16 cellular contexts compared by ENCODE assay signal in the genomic region with DNA sequence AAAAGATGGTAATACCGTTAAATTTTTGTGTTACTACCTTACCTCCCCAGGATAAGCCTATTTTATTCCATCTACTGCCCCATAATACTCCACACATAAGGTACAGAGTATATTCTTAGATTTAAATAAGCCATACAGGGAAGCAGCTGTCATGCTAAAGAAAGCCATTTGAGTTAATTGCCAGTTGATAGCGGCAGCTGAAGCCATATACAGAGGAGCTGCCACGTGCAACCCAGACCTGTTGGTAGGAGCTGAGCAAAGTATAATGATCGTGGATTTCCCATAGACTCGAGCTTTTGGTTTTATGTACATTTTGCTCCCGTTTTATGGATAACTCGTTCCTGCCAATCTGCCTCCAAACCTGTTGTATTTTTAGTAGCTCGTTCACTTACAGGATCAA. TPM values are rescaled to one million over a fixed set of nuclear protein-coding genes. Genes with fewer than 3 reads are reported as not detected.
DNase-seq lines count a peak whose midpoint lies in the region; ATAC-seq and TF ChIP-seq lines count a peak whose summit lies in the region.
"Had no signal": no experiment of that assay in that cellular context is flagged by ENCODE, and none has a peak within 500 bp of the region (broad histone marks: within the 10 kb centered on the region; RNA-seq: fewer than 3 reads in every experiment).

No MANE protein-coding gene starts in this region.

- H3K27ac Mint-ChIP-seq in stimulated activated memory B cell treated with anti-CD40 and anti-IgM and Interleukin-4, amounts not matched to agents 10 μg/mL and 1 μg/mL and 100 μg/mL, for 72 hours, result no peak overlapping the region

- H3K27me3 Mint-ChIP-seq in stimulated activated memory B cell treated with anti-CD40 and anti-IgM and Interleukin-4, amounts not matched to agents 10 μg/mL and 1 μg/mL and 100 μg/mL, for 72 hours, result no peaks in the 10 kb centered on the region

- no peaks in the 10 kb centered on the region for H4K20me1 ChIP-seq in neural cell (ENCODE audit: insufficient read depth)

- no peak overlapping the region for H3K9ac ChIP-seq in neural cell (ENCODE audit: low read length)

- TF ChIP-seq CTCF in neural cell (IDR thresholded peaks at IDR 0.05; ENCODE audit: poor library complexity, severe bottlenecking), result no peak

- H3K79me2 ChIP-seq in neural cell (replicated peaks; ENCODE audit: insufficient read depth, low read length), result no peaks in the 10 kb centered on the region

- DNase-seq in NCI-H2171 treated with DMSO at 0.1 percent for 48 hours (lab: John Stamatoyannopoulos, UW), result peak; percentile 20
- no peak for DNase-seq in NCI-H2171 (lab: John Stamatoyannopoulos, UW)
- peak; percentile 52 to 78 for DNase-seq in NCI-H2081 (lab: John Stamatoyannopoulos, UW)
- DNase-seq in NCI-H774 (lab: John Stamatoyannopoulos, UW), result peak; percentile 46
- DNase-seq in COLO829 (ENCODE audit: low spot score), result no peak
- DNase-seq: Calu3, DND-41, IMR-90, Kasumi-1, MM.1S, NCI-H1694, NCI-H345, SHP77 had no signal

- no peak overlapping the region for H2AFZ ChIP-seq in neural cell (ENCODE audit: low read depth, low read length)

- H3K9me2 ChIP-seq in neural cell (ENCODE audit: insufficient read depth, low read length), result no peaks in the 10 kb centered on the region

- no peaks in the 10 kb centered on the region for H3K4me1 Mint-ChIP-seq in stimulated activated memory B cell treated with anti-CD40 and anti-IgM and Interleukin-4, amounts not matched to agents 10 μg/mL and 1 μg/mL and 100 μg/mL, for 72 hours

- H3K36me3 ChIP-seq in neural cell (ENCODE audit: insufficient read depth, low read length), result no peaks in the 10 kb centered on the region

- H3K9me3 ChIP-seq in neural cell (ENCODE audit: low read length), result no peaks in the 10 kb centered on the region
- H3K9me3 ChIP-seq: HAP-1 had no signal

- no peak overlapping the region for H3K27ac ChIP-seq in neural cell (ENCODE audit: low read length)

- H3K36me3 Mint-ChIP-seq in stimulated activated memory B cell treated with anti-CD40 and anti-IgM and Interleukin-4, amounts not matched to agents 10 μg/mL and 1 μg/mL and 100 μg/mL, for 72 hours, result peaks cover 11% of the 10 kb centered on the region

- no peaks in the 10 kb centered on the region for H3F3A ChIP-seq in neural cell (ENCODE audit: insufficient read depth, low read length, poor library complexity, severe bottlenecking)

- H3K9me3 Mint-ChIP-seq in stimulated activated memory B cell treated with anti-CD40 and anti-IgM and Interleukin-4, amounts not matched to agents 10 μg/mL and 1 μg/mL and 100 μg/mL, for 72 hours, result no peaks in the 10 kb centered on the region

- no peak for ATAC-seq in stimulated activated memory B cell treated with anti-CD40 and anti-IgM and Interleukin-4, amounts not matched to agents 10 μg/mL and 1 μg/mL and 100 μg/mL, for 72 hours

- TF ChIP-seq RAD21 in neural cell (conservative IDR thresholded peaks at IDR 0.05), result no peak

- no peak overlapping the region for H3K4me2 ChIP-seq in neural cell (ENCODE audit: low read length)

- no peak for TF ChIP-seq EP300 in neural cell (conservative IDR thresholded peaks at IDR 0.05; ENCODE audit: poor library complexity, severe bottlenecking)

- no peaks in the 10 kb centered on the region for H3K27me3 ChIP-seq in neural cell (ENCODE audit: insufficient read depth, low read depth, low read length)

- no peak overlapping the region for H3K4me3 ChIP-seq in neural cell (ENCODE audit: low read length)
- H3K4me3 ChIP-seq: HAP-1 had no signal

- no peak overlapping the region for H3K4me3 Mint-ChIP-seq in stimulated activated memory B cell treated with anti-CD40 and anti-IgM and Interleukin-4, amounts not matched to agents 10 μg/mL and 1 μg/mL and 100 μg/mL, for 72 hours

TF ChIP-seq in neural cell, 6 proteins besides CTCF, POLR2A, EP300 and RAD21:
- peak; percentile 33 for TF ChIP-seq MXI1 (conservative IDR thresholded peaks at IDR 0.05; ENCODE audit: poor library complexity, severe bottlenecking)
- no peak for TF ChIP-seq POLR2AphosphoS5 (IDR thresholded peaks at IDR 0.05)

RNA-seq across cellular contexts. Expression of a gene that starts 12.0 kb away (rescaled TPM):
- polyA plus RNA-seq in neural cell, result not detected in 2 replicates
- polyA minus RNA-seq in neural cell, result 1.0 TPM in 1 of 2 replicates, not detected in the other
- polyA plus RNA-seq: IMR-90 had no signal

RNA-seq across cellular contexts. Expression of a gene that starts 56.8 kb away (rescaled TPM):
- polyA plus RNA-seq in neural cell, result 23.5 and 26.3 TPM in 2 replicates
- 30.9 and 36.0 TPM in 2 replicates for polyA minus RNA-seq in neural cell

Comparison
In these comparisons a context has a peak if more than half of its experiments do, and no peak if none do; other contexts are left out.
1. DNase-seq: peak in NCI-H2171 treated with DMSO at 0.1 percent for 48 hours (single experiment), NCI-H2081 (2 of 2) and NCI-H774 (single experiment); none in NCI-H2171 (single experiment) and COLO829 (single experiment).